In the genomic region with DNA sequence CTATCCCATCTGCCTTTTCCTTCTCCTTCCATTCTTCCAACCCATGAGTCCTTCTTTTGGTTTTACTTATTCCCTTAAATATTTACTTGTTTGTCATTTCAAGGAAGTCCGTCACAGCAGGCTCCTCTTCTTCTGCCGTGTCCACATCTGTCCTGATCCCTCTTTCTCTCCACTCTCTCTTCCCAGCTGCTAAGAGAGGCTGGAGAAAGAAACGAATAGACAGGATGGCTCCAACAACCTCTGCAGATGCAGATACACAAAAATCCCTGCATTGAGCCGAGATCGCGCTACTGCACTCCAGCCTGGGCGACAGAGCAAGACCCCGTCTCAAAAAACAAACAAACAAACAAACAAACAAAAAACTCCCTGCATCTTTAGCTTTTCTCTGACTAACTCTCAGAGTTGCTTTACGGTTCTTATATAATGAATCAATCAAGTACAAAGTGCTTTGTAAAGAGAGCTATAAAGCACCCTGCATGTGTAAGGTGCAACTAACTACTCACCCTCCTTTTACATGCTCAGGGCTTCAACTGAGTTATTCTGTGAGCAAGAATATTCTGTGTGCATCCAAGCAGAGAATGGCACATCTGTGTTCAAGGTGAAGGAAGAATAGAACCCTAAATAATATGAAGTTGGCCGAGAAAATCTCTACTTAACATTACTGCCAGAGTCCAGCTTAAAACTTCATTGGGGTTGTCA, we compare ENCODE assay signal across 8 cellular contexts.
A peak's percentile ranks its signal among the peaks of the same experiment; 100 is the strongest.
DNase-seq lines count a peak whose midpoint lies in the region; ATAC-seq and TF ChIP-seq lines count a peak whose summit lies in the region.

No MANE protein-coding gene starts in this region.

- no peaks in the 10 kb centered on the region for H3K36me3 ChIP-seq in endocrine pancreas (ENCODE audit: control insufficient read depth, insufficient read depth, low read length)

- H3K9me3 ChIP-seq in endocrine pancreas (ENCODE audit: control insufficient read depth, low read length) = no peaks in the 10 kb centered on the region

- H3K27me3 ChIP-seq in endocrine pancreas (ENCODE audit: control insufficient read depth, insufficient read depth, low read length) = no peaks in the 10 kb centered on the region

- H3K4me1 ChIP-seq in endocrine pancreas (ENCODE audit: control insufficient read depth, insufficient read depth, low read length) = peaks cover 7% of the 10 kb centered on the region

- H3K4me3 ChIP-seq in GM12864 (ENCODE audit: low read depth, low read length) = peak overlapping the region; percentile 75; the same call in 1 of the 2 replicates
- peak overlapping the region; percentile 69 for H3K4me3 ChIP-seq in LNCaP clone FGC (ENCODE audit: low read depth, low read length)
- H3K4me3 ChIP-seq in endocrine pancreas (ENCODE audit: control insufficient read depth, insufficient read depth, low read length) = peak overlapping the region; percentile 69

- no peak for DNase-seq in GM12864 (ENCODE audit: low read depth)
- no peak for DNase-seq in LNCaP clone FGC (ENCODE audit: low read depth)
- peak; percentile 67 for DNase-seq in pons (ENCODE audit: low spot score)
- DNase-seq in NCI-H2029 treated with DMSO at 0.1 percent for 48 hours (lab: John Stamatoyannopoulos, UW) = no peak
- DNase-seq in NCI-H524 (lab: John Stamatoyannopoulos, UW) = no peak
- no peak for DNase-seq in DMS53 treated with DMSO at 0.1 percent for 48 hours (lab: John Stamatoyannopoulos, UW; ENCODE audit: unreplicated experiment)

- ATAC-seq in HG03159 (IDR thresholded peaks at IDR 0.05; ENCODE audit: unreplicated experiment) = no peak

- TF ChIP-seq CTCF in GM12864 (IDR thresholded peaks at IDR 0.05; ENCODE audit: low read depth, low read length, missing control alignments) (no peak), LNCaP clone FGC (IDR thresholded peaks at IDR 0.05; ENCODE audit: control insufficient read depth, extremely low read depth, insufficient read depth) (no peak)

- no peak overlapping the region for H3K9ac ChIP-seq in endocrine pancreas (ENCODE audit: control insufficient read depth, insufficient read depth, low read length)
